ENCODE assay signal across 16 cellular contexts in genomic region chr16:25177512-25177830, GRCh38. TPM values are rescaled to one million over a fixed set of nuclear protein-coding genes. Genes with fewer than 3 reads are reported as not detected.
DNase-seq lines count a peak whose midpoint lies in the region; ATAC-seq and TF ChIP-seq lines count a peak whose summit lies in the region.
"Had no signal": no experiment of that assay in that cellular context is flagged by ENCODE, and none has a peak within 500 bp of the region (broad histone marks: within the 10 kb centered on the region; RNA-seq: fewer than 3 reads in every experiment).

No MANE protein-coding gene starts in this region.

- H3K4me3 Mint-ChIP-seq in activated T-helper 17 cell treated with anti-CD3 and anti-CD28 coated beads, Interleukin-2, amount 50 U/mL, for 72 hours: no peak overlapping the region
- H3K4me3 Mint-ChIP-seq: IgD-negative memory B cell had no signal

- ATAC-seq in right lobe of liver (peak in 3 of 4 donors; percentile 23 to 76 (median 69)), GM21526 (IDR thresholded peaks at IDR 0.05; ENCODE audit: low FRiP score, unreplicated experiment) (no peak)
- ATAC-seq in activated T-helper 17 cell treated with anti-CD3 and anti-CD28 coated beads, Interleukin-2, amount 50 U/mL, for 72 hours (replicated peaks): no peak
- ATAC-seq: HCT116 had no signal

- H3K27ac ChIP-seq in right lobe of liver (peak overlapping the region in 1 of 3 donors; percentile 45), vagina (peak overlapping the region; percentile 1)
- H3K27ac ChIP-seq: BLaER1 had no signal

- peak; percentile 38 for DNase-seq in LNCaP clone FGC (ENCODE audit: low read depth)
- peak; percentile 83 for DNase-seq in fibroblast of villous mesenchyme (ENCODE audit: low read depth)
- DNase-seq in right lobe of liver: no peak
- no peak for DNase-seq in vagina (ENCODE audit: extremely low spot score in 2 of 2)
- no peak for DNase-seq in T-helper 9 cell
- DNase-seq: 8988T, AML-193, Calu3, DMS 273 treated with DMSO at 0.1 percent for 48 hours had no signal

- WGBS in right lobe of liver (ENCODE audit: insufficient coverage, low coverage, low lambda C conversion rate, missing lambda C conversion rate): 23% methylated on average over 3 of the region's 3 CpGs

- no peak overlapping the region for H3K4me3 ChIP-seq in LNCaP clone FGC (ENCODE audit: low read depth, low read length)
- H3K4me3 ChIP-seq in fibroblast of villous mesenchyme (ENCODE audit: low read depth, low read length): no peak overlapping the region
- H3K4me3 ChIP-seq in right lobe of liver: peak overlapping the region in 1 of 3 donors; percentile 1
- no peak overlapping the region for H3K4me3 ChIP-seq in vagina
- H3K4me3 ChIP-seq: BLaER1 had no signal

- peaks cover 62% of the 10 kb centered on the region for H3K36me3 Mint-ChIP-seq in activated T-helper 17 cell treated with anti-CD3 and anti-CD28 coated beads, Interleukin-2, amount 50 U/mL, for 72 hours (ENCODE audit: low read depth)

- H3K4me1 ChIP-seq in right lobe of liver (no peaks in the 10 kb centered on the region), vagina (no peaks in the 10 kb centered on the region)

- H3K36me3 ChIP-seq in right lobe of liver: no peaks in the 10 kb centered on the region
- H3K36me3 ChIP-seq in vagina: peaks cover 0 to 29% of the 10 kb centered on the region in 2 donors

- H3K27me3 ChIP-seq in right lobe of liver: no peaks in the 10 kb centered on the region
- no peaks in the 10 kb centered on the region for H3K27me3 ChIP-seq in vagina
- H3K27me3 ChIP-seq: BLaER1 had no signal

- TF ChIP-seq POLR2A in right lobe of liver (IDR thresholded peaks at IDR 0.05) (no peak), vagina (IDR thresholded peaks at IDR 0.05) (no peak)

- TF ChIP-seq CTCF in LNCaP clone FGC (IDR thresholded peaks at IDR 0.05; ENCODE audit: control insufficient read depth, extremely low read depth, insufficient read depth) (no peak), fibroblast of villous mesenchyme (IDR thresholded peaks at IDR 0.05; ENCODE audit: insufficient read depth, low read depth, low read length) (no peak), right lobe of liver (IDR thresholded peaks at IDR 0.05) (no peak), vagina (IDR thresholded peaks at IDR 0.05) (no peak)

- H3K9me3 ChIP-seq in right lobe of liver (no peaks in the 10 kb centered on the region), vagina (no peaks in the 10 kb centered on the region)
- H3K9me3 ChIP-seq: BLaER1 had no signal

- intact Hi-C loops in right lobe of liver (cut with DNase I): no loop called here
- intact Hi-C loops in vagina (cut with DNase I): no loop called here

- H3K4me1 Mint-ChIP-seq in activated T-helper 17 cell treated with anti-CD3 and anti-CD28 coated beads, Interleukin-2, amount 50 U/mL, for 72 hours: no peaks in the 10 kb centered on the region

- no peak overlapping the region for H3K27ac Mint-ChIP-seq in activated T-helper 17 cell treated with anti-CD3 and anti-CD28 coated beads, Interleukin-2, amount 50 U/mL, for 72 hours
- H3K27ac Mint-ChIP-seq: IgD-negative memory B cell had no signal

- H3K9me3 Mint-ChIP-seq in activated T-helper 17 cell treated with anti-CD3 and anti-CD28 coated beads, Interleukin-2, amount 50 U/mL, for 72 hours: no peaks in the 10 kb centered on the region
- H3K9me3 Mint-ChIP-seq: IgD-negative memory B cell had no signal

- no peaks in the 10 kb centered on the region for H3K27me3 Mint-ChIP-seq in activated T-helper 17 cell treated with anti-CD3 and anti-CD28 coated beads, Interleukin-2, amount 50 U/mL, for 72 hours
- H3K27me3 Mint-ChIP-seq: IgD-negative memory B cell had no signal

RNA-seq across cellular contexts. Expression of gene AQP8, which starts 39.3 kb away (rescaled TPM):
- total RNA-seq in fibroblast of villous mesenchyme (not detected in 2 replicates), right lobe of liver (under 1 TPM in 2 of 6 experiments, not detected in 4; 0.25 to 0.95 TPM), vagina (not detected)
- not detected for total RNA-seq in activated T-helper 17 cell treated with anti-CD3 and anti-CD28 coated beads, Interleukin-2, amount 50 U/mL, for 72 hours
- total RNA-seq: Calu3, Daoy, HT-29 had no signal

Comparison
In these comparisons a context has a peak if more than half of its experiments do, and no peak if none do; other contexts are left out.
1. DNase-seq: peak in LNCaP clone FGC (single experiment) and fibroblast of villous mesenchyme (single experiment); none in right lobe of liver (0 of 3), vagina (0 of 2) and T-helper 9 cell (single experiment).
2. ATAC-seq: peak in right lobe of liver (3 of 4); none in activated T-helper 17 cell treated with anti-CD3 and anti-CD28 coated beads, Interleukin-2, amount 50 U/mL, for 72 hours (single experiment) and GM21526 (single experiment).